27 cellular contexts compared by ENCODE assay signal in the genomic region with DNA sequence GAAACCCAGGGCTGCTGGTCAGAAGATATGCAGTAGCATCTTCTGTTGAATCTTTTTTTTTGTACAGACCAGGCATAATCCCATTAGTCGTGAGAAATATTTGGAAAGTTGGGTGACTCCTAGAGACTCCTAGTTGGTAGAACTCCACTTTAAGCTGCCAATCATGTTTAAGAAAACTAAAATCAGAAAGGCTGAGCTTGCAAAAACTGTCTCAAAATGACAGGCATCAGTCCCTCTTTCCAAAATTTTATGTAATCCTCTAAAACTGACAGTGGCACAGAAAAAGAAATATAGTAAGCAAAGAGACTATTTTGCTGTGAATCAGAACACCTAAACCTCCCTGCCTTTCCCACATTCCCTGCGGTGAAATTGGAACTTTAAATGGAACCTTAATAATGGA.
"Had no signal": no experiment of that assay in that cellular context is flagged by ENCODE, and none has a peak within 500 bp of the region (broad histone marks: within the 10 kb centered on the region; RNA-seq: fewer than 3 reads in every experiment).

No MANE protein-coding gene starts in this region.

- H3K4me3 ChIP-seq: stomach, suprapubic skin, testis, thoracic aorta, thyroid gland, tibial artery, tibial nerve, transverse colon, upper lobe of left lung, upper lobe of right lung, uterus, vagina had no signal

- H3K9me3 ChIP-seq: stomach, suprapubic skin, testis, thoracic aorta, thyroid gland, tibial artery, tibial nerve, transverse colon, upper lobe of left lung, upper lobe of right lung, uterus, vagina had no signal

- FAIRE-seq: urothelium cell line had no signal

- H3K36me3 ChIP-seq: stomach, suprapubic skin, thoracic aorta, thyroid gland, tibial artery, tibial nerve, transverse colon, upper lobe of left lung, upper lobe of right lung, uterus, vagina had no signal

- H3K27me3 ChIP-seq: stomach, suprapubic skin, testis, thyroid gland, tibial artery, tibial nerve, transverse colon, upper lobe of left lung, upper lobe of right lung, uterus, vagina had no signal

- H3K27ac ChIP-seq: stomach, suprapubic skin, testis, thoracic aorta, thyroid gland, tibial artery, tibial nerve, transverse colon, upper lobe of left lung, upper lobe of right lung, uterus, vagina had no signal

- DNase-seq: stimulated activated CD4-positive, alpha-beta T cell treated with anti-CD3 and anti-CD28 coated beads, Interleukin-2, amount 100 ng/mL, for 48 hours; stimulated activated CD4-positive, alpha-beta T cell treated with anti-CD3 and anti-CD28 coated beads, Interleukin-4, amount 100 ng/mL, for 1 hour; stimulated activated CD4-positive, alpha-beta T cell treated with anti-CD3 and anti-CD28 coated beads, Interleukin-4, amount 100 ng/mL, for 24 hours; stimulated activated CD4-positive, alpha-beta T cell treated with anti-CD3 and anti-CD28 coated beads, Interleukin-4, amount 100 ng/mL, for 4 hours; stimulated activated CD8-positive, alpha-beta memory T cell treated with anti-CD3 and anti-CD28 coated beads, Interleukin-4, amount 100 ng/mL, for 48 hours; stimulated activated naive B cell treated with anti-CD40 and anti-IgM and Interleukin-4, amounts not matched to agents 10 μg/mL and 1 μg/mL and 100 μg/mL, for 72 hours; stimulated activated naive CD4-positive, alpha-beta T cell; stimulated activated naive CD4-positive, alpha-beta T cell treated with Interleukin-2 at 50 U/mL for 16 hours; stimulated activated naive CD8-positive, alpha-beta T cell treated with anti-CD3 and anti-CD28 coated beads, Interleukin-15, amount 100 ng/mL, for 72 hours; stimulated activated naive CD8-positive, alpha-beta T cell treated with anti-CD3 and anti-CD28 coated beads, Interleukin-15, Interleukin-2, amounts not matched to agents 100 U/mL and 50 U/mL, for 24 hours; stomach; substantia nigra; testis; thyroid gland; tibial artery; transverse colon; trophoblast cell; upper lobe of left lung; upper lobe of right lung; uterus had no signal

- ATAC-seq: stimulated activated effector memory CD8-positive, alpha-beta T cell treated with anti-CD3 and anti-CD28 coated beads, Interleukin-12 subunit alpha, Interleukin-12 subunit beta, amount 100 ng/mL, for 72 hours; stimulated activated memory B cell treated with anti-CD40 and anti-IgM and Interleukin-4, amounts not matched to agents 10 μg/mL and 1 μg/mL and 100 μg/mL, for 72 hours; stimulated activated naive B cell treated with anti-CD40 and anti-IgM and Interleukin-4, amounts not matched to agents 10 μg/mL and 1 μg/mL and 100 μg/mL, for 72 hours; stimulated activated naive CD8-positive, alpha-beta T cell treated with anti-CD3 and anti-CD28 coated beads, Interleukin-15, amount 100 ng/mL, for 72 hours; stimulated activated naive CD8-positive, alpha-beta T cell treated with anti-CD3 and anti-CD28 coated beads, Interleukin-15, Interleukin-2, amounts not matched to agents 100 U/mL and 50 U/mL, for 24 hours; upper lobe of right lung had no signal

- H3K4me1 ChIP-seq: stomach, suprapubic skin, testis, thyroid gland, tibial artery, tibial nerve, transverse colon, upper lobe of left lung, upper lobe of right lung, uterus, vagina had no signal
